In the genomic region with DNA sequence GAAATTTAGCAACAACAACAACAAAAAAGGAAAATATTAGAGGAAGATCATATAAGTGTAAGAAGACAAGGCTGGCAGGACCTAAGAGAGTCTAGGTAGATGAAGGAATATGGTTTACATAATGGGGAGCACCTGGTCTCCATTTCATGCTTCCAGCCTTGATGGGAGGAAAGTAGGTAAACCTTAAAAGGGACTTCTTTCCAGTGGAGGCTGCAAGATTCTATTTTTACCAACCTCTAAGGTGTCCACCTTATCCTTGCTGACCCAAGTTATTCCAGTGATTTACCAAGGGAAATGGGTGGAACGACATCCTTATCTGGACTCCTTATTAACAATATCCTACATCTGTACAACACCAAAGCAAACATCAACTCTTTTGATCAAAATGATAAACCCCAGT, we compare ENCODE assay signal across 12 cellular contexts. TPM values are rescaled to one million over a fixed set of nuclear protein-coding genes. Genes with fewer than 3 reads are reported as not detected.
DNase-seq lines count a peak whose midpoint lies in the region; ATAC-seq and TF ChIP-seq lines count a peak whose summit lies in the region.
"Had no signal": no experiment of that assay in that cellular context is flagged by ENCODE, and none has a peak within 500 bp of the region (broad histone marks: within the 10 kb centered on the region; RNA-seq: fewer than 3 reads in every experiment).

No MANE protein-coding gene starts in this region.

- TF ChIP-seq POLR2A in gastroesophageal sphincter (IDR thresholded peaks at IDR 0.05), result no peak

- ATAC-seq in activated CD8-positive, alpha-beta memory T cell treated with anti-CD3 and anti-CD28 coated beads, Interleukin-2, amount 10 ng/mL, durations not matched to agents 7 days and 5 days, result no peak
- ATAC-seq in gastroesophageal sphincter, result no peak
- no peak for ATAC-seq in stimulated activated memory B cell treated with anti-CD40 and anti-IgM and Interleukin-4, amounts not matched to agents 10 μg/mL and 1 μg/mL and 100 μg/mL, for 72 hours
- ATAC-seq in HG02571 (IDR thresholded peaks at IDR 0.05; ENCODE audit: unreplicated experiment), result no peak
- ATAC-seq: K562 had no signal

- no peak for DNase-seq in activated CD8-positive, alpha-beta memory T cell treated with anti-CD3 and anti-CD28 coated beads, Interleukin-2, amount 10 ng/mL, durations not matched to agents 7 days and 5 days
- no peak for DNase-seq in activated CD8-positive, alpha-beta memory T cell treated with anti-CD3 and anti-CD28 coated beads, Interleukin-2, amount 50 U/mL, for 48 hours
- DNase-seq in ascending aorta (ENCODE audit: low spot score in 2 of 2) (no peak), RKO (ENCODE audit: low spot score) (no peak)
- DNase-seq: DMS79 treated with DMSO at 0.1 percent for 48 hours, NCI-H2029 treated with DMSO at 0.1 percent for 48 hours had no signal

- H3K36me3 ChIP-seq in gastroesophageal sphincter (peaks cover 0 to 7% of the 10 kb centered on the region in 2 donors), ascending aorta (peaks cover 0 to 7% of the 10 kb centered on the region in 2 donors)

- H3K9me3 Mint-ChIP-seq in activated CD8-positive, alpha-beta memory T cell treated with anti-CD3 and anti-CD28 coated beads, Interleukin-2, amount 10 ng/mL, durations not matched to agents 7 days and 5 days (ENCODE audit: low read depth), result no peaks in the 10 kb centered on the region
- H3K9me3 Mint-ChIP-seq in stimulated activated memory B cell treated with anti-CD40 and anti-IgM and Interleukin-4, amounts not matched to agents 10 μg/mL and 1 μg/mL and 100 μg/mL, for 72 hours, result no peaks in the 10 kb centered on the region

- H3K27me3 ChIP-seq in gastroesophageal sphincter, result no peaks in the 10 kb centered on the region
- no peaks in the 10 kb centered on the region for H3K27me3 ChIP-seq in ascending aorta
- H3K27me3 ChIP-seq: neutrophil had no signal

- peak overlapping the region; percentile 77; the same call in 1 of the 2 replicates for H3K27ac ChIP-seq in VCaP
- H3K27ac ChIP-seq in gastroesophageal sphincter, result peak overlapping the region in 3 of 4 donors; percentile 19 to 68 (median 51)
- H3K27ac ChIP-seq in ascending aorta, result no peak overlapping the region
- H3K27ac ChIP-seq: neutrophil had no signal

- 64 to 86% methylated on average over 1 of the region's 1 CpG for WGBS in gastroesophageal sphincter (ENCODE audit: low coverage in 1 of 2), 2 donors

- H3K36me3 Mint-ChIP-seq in activated CD8-positive, alpha-beta memory T cell treated with anti-CD3 and anti-CD28 coated beads, Interleukin-2, amount 10 ng/mL, durations not matched to agents 7 days and 5 days, result peaks cover 9% of the 10 kb centered on the region
- H3K36me3 Mint-ChIP-seq in stimulated activated memory B cell treated with anti-CD40 and anti-IgM and Interleukin-4, amounts not matched to agents 10 μg/mL and 1 μg/mL and 100 μg/mL, for 72 hours, result peaks cover 9% of the 10 kb centered on the region

- no peaks in the 10 kb centered on the region for H3K9me3 ChIP-seq in gastroesophageal sphincter
- no peaks in the 10 kb centered on the region for H3K9me3 ChIP-seq in ascending aorta
- H3K9me3 ChIP-seq: neutrophil had no signal

- H3K4me3 Mint-ChIP-seq in activated CD8-positive, alpha-beta memory T cell treated with anti-CD3 and anti-CD28 coated beads, Interleukin-2, amount 10 ng/mL, durations not matched to agents 7 days and 5 days, result peak overlapping the region; percentile 68
- H3K4me3 Mint-ChIP-seq in stimulated activated memory B cell treated with anti-CD40 and anti-IgM and Interleukin-4, amounts not matched to agents 10 μg/mL and 1 μg/mL and 100 μg/mL, for 72 hours, result no peak overlapping the region

- peak overlapping the region; percentile 94 for H3K27ac Mint-ChIP-seq in activated CD8-positive, alpha-beta memory T cell treated with anti-CD3 and anti-CD28 coated beads, Interleukin-2, amount 10 ng/mL, durations not matched to agents 7 days and 5 days
- H3K27ac Mint-ChIP-seq in stimulated activated memory B cell treated with anti-CD40 and anti-IgM and Interleukin-4, amounts not matched to agents 10 μg/mL and 1 μg/mL and 100 μg/mL, for 72 hours, result peak overlapping the region; percentile 98

- H3K4me1 Mint-ChIP-seq in activated CD8-positive, alpha-beta memory T cell treated with anti-CD3 and anti-CD28 coated beads, Interleukin-2, amount 10 ng/mL, durations not matched to agents 7 days and 5 days, result peaks cover 92% of the 10 kb centered on the region
- peaks cover 87% of the 10 kb centered on the region for H3K4me1 Mint-ChIP-seq in stimulated activated memory B cell treated with anti-CD40 and anti-IgM and Interleukin-4, amounts not matched to agents 10 μg/mL and 1 μg/mL and 100 μg/mL, for 72 hours

- peaks cover 3% of the 10 kb centered on the region for H3K27me3 Mint-ChIP-seq in activated CD8-positive, alpha-beta memory T cell treated with anti-CD3 and anti-CD28 coated beads, Interleukin-2, amount 10 ng/mL, durations not matched to agents 7 days and 5 days
- H3K27me3 Mint-ChIP-seq in stimulated activated memory B cell treated with anti-CD40 and anti-IgM and Interleukin-4, amounts not matched to agents 10 μg/mL and 1 μg/mL and 100 μg/mL, for 72 hours, result no peaks in the 10 kb centered on the region

- no peak for TF ChIP-seq EP300 in gastroesophageal sphincter (IDR thresholded peaks at IDR 0.05)

- intact Hi-C loops in ascending aorta (cut with DNase I), result loop anchor here (5.0 to 10.0 kb wide), 6 partner anchors 93 to 496 kb away; a partner anchor contains a TSS

- CTCF ChIA-PET in activated CD8-positive, alpha-beta memory T cell treated with anti-CD3 and anti-CD28 coated beads, Interleukin-2, amount 10 ng/mL, durations not matched to agents 7 days and 5 days (lab: Charles Lee), result interaction anchor here (1.1 to 18.6 kb wide), 5 partner anchors 5 to 294 kb away, joined by 3 to 642 read pairs (median 7); no protein-coding TSS in a partner anchor

- H3K4me3 ChIP-seq in gastroesophageal sphincter (no peak overlapping the region), ascending aorta (no peak overlapping the region)
- H3K4me3 ChIP-seq: K562 had no signal

- H3K4me1 ChIP-seq in gastroesophageal sphincter, result peaks cover under 1 to 33% (median 9%) of the 10 kb centered on the region in 3 donors
- H3K4me1 ChIP-seq in ascending aorta, result peaks cover 0 to 11% of the 10 kb centered on the region in 2 donors

- no peak for TF ChIP-seq CTCF in VCaP (conservative IDR thresholded peaks at IDR 0.05)
- TF ChIP-seq CTCF in gastroesophageal sphincter (IDR thresholded peaks at IDR 0.05), result no peak
- no peak for TF ChIP-seq CTCF in ascending aorta (IDR thresholded peaks at IDR 0.05)

RNA-seq across cellular contexts. Expression of a gene that starts 30.0 kb away (rescaled TPM):
- total RNA-seq in activated CD8-positive, alpha-beta memory T cell treated with anti-CD3 and anti-CD28 coated beads, Interleukin-2, amount 10 ng/mL, durations not matched to agents 7 days and 5 days, result 100 to 1,000 TPM; 115 to 185 TPM
- total RNA-seq in gastroesophageal sphincter (100 to 1,000 TPM; 123 to 228 (median 171) TPM), ascending aorta (186 TPM)

RNA-seq across cellular contexts. Expression of a gene that starts 39.1 kb away (rescaled TPM):
- 10 to 100 TPM; 11.8 to 13.8 TPM for total RNA-seq in activated CD8-positive, alpha-beta memory T cell treated with anti-CD3 and anti-CD28 coated beads, Interleukin-2, amount 10 ng/mL, durations not matched to agents 7 days and 5 days
- total RNA-seq in gastroesophageal sphincter (10 to 100 TPM; 23.8 to 42.0 (median 31.0) TPM), ascending aorta (33.5 TPM)

Comparison
In these comparisons a context has a peak if more than half of its experiments do, and no peak if none do; other contexts are left out.
1. H3K27ac ChIP-seq: peak in VCaP (single experiment) and gastroesophageal sphincter (3 of 4); none in ascending aorta (0 of 2).